Comparison of ENCODE assay signal across 7 cellular contexts in genomic region chr20:31712112-31712553, GRCh38. TPM values are rescaled to one million over a fixed set of nuclear protein-coding genes. Genes with fewer than 3 reads are reported as not detected.
DNase-seq lines count a peak whose midpoint lies in the region; ATAC-seq and TF ChIP-seq lines count a peak whose summit lies in the region.

No MANE protein-coding gene starts in this region.

- H3K27me3 Mint-ChIP-seq in T-helper 17 cell, result no peaks in the 10 kb centered on the region
- H3K27me3 Mint-ChIP-seq in stimulated activated memory B cell treated with anti-CD40 and anti-IgM and Interleukin-4, amounts not matched to agents 10 μg/mL and 1 μg/mL and 100 μg/mL, for 72 hours, result no peaks in the 10 kb centered on the region

- H3K27ac Mint-ChIP-seq in T-helper 17 cell, result peak overlapping the region; percentile 87
- H3K27ac Mint-ChIP-seq in stimulated activated memory B cell treated with anti-CD40 and anti-IgM and Interleukin-4, amounts not matched to agents 10 μg/mL and 1 μg/mL and 100 μg/mL, for 72 hours, result peak overlapping the region; percentile 72

- H3K9me3 Mint-ChIP-seq in stimulated activated memory B cell treated with anti-CD40 and anti-IgM and Interleukin-4, amounts not matched to agents 10 μg/mL and 1 μg/mL and 100 μg/mL, for 72 hours, result no peaks in the 10 kb centered on the region

- TF ChIP-seq CTCF in left ventricle myocardium inferior (IDR thresholded peaks at IDR 0.05; ENCODE audit: borderline replicate concordance), result no peak

- intact Hi-C loops in left ventricle myocardium inferior (cut with micrococcal nuclease), result no loop called here

- H3K27ac ChIP-seq in left ventricle myocardium inferior (replicated peaks), result peak overlapping the region; percentile 99

- no peaks in the 10 kb centered on the region for H3K27me3 ChIP-seq in left ventricle myocardium inferior (ENCODE audit: low read depth)

- no peak for DNase-seq in T-helper 17 cell
- no peak for DNase-seq in left ventricle myocardium inferior
- DNase-seq in stimulated activated CD4-positive, alpha-beta T cell treated with anti-CD3 and anti-CD28 coated beads, Interleukin-4, amount 100 ng/mL, for 4 hours, result no peak
- DNase-seq in SIG-M5 (lab: John Stamatoyannopoulos, UW), result no peak
- DNase-seq in cerebellum (ENCODE audit: low spot score), result no peak

- peak overlapping the region; percentile 85 for H3K4me3 ChIP-seq in left ventricle myocardium inferior

- no peak for TF ChIP-seq EP300 in Ishikawa (IDR thresholded peaks at IDR 0.05; ENCODE audit: borderline replicate concordance)

- H3K9me3 ChIP-seq in T-helper 17 cell (ENCODE audit: control insufficient read depth, low read length, poor library complexity, severe bottlenecking) (no peaks in the 10 kb centered on the region), left ventricle myocardium inferior (replicated peaks) (no peaks in the 10 kb centered on the region)

- peaks cover 9% of the 10 kb centered on the region for H3K36me3 Mint-ChIP-seq in T-helper 17 cell (ENCODE audit: low read depth)
- H3K36me3 Mint-ChIP-seq in stimulated activated memory B cell treated with anti-CD40 and anti-IgM and Interleukin-4, amounts not matched to agents 10 μg/mL and 1 μg/mL and 100 μg/mL, for 72 hours, result peaks cover 83% of the 10 kb centered on the region

- no peak for ATAC-seq in T-helper 17 cell
- no peak for ATAC-seq in stimulated activated memory B cell treated with anti-CD40 and anti-IgM and Interleukin-4, amounts not matched to agents 10 μg/mL and 1 μg/mL and 100 μg/mL, for 72 hours

- H3K36me3 ChIP-seq in left ventricle myocardium inferior, result peaks cover 38% of the 10 kb centered on the region

- no peak for TF ChIP-seq RAD21 in Ishikawa (IDR thresholded peaks at IDR 0.05; ENCODE audit: low read depth)

- H3K4me1 ChIP-seq in left ventricle myocardium inferior, result peaks cover 100% of the 10 kb centered on the region

- H3K4me1 Mint-ChIP-seq in T-helper 17 cell, result peaks cover 70% of the 10 kb centered on the region
- peaks cover 90% of the 10 kb centered on the region for H3K4me1 Mint-ChIP-seq in stimulated activated memory B cell treated with anti-CD40 and anti-IgM and Interleukin-4, amounts not matched to agents 10 μg/mL and 1 μg/mL and 100 μg/mL, for 72 hours

- peak overlapping the region; percentile 15 for H3K4me3 Mint-ChIP-seq in T-helper 17 cell
- no peak overlapping the region for H3K4me3 Mint-ChIP-seq in stimulated activated memory B cell treated with anti-CD40 and anti-IgM and Interleukin-4, amounts not matched to agents 10 μg/mL and 1 μg/mL and 100 μg/mL, for 72 hours

TF ChIP-seq in Ishikawa, 13 proteins besides CTCF, POLR2A, EP300 and RAD21:
- TF ChIP-seq EGR1 (IDR thresholded peaks at IDR 0.05) (no peak), TAF1 (IDR thresholded peaks at IDR 0.05; ENCODE audit: low read depth) (no peak), NFIC (IDR thresholded peaks at IDR 0.05) (peak; percentile 73), FOXM1 (IDR thresholded peaks at IDR 0.05; ENCODE audit: borderline replicate concordance, low read depth) (no peak)
- TF ChIP-seq, protein P1, sequence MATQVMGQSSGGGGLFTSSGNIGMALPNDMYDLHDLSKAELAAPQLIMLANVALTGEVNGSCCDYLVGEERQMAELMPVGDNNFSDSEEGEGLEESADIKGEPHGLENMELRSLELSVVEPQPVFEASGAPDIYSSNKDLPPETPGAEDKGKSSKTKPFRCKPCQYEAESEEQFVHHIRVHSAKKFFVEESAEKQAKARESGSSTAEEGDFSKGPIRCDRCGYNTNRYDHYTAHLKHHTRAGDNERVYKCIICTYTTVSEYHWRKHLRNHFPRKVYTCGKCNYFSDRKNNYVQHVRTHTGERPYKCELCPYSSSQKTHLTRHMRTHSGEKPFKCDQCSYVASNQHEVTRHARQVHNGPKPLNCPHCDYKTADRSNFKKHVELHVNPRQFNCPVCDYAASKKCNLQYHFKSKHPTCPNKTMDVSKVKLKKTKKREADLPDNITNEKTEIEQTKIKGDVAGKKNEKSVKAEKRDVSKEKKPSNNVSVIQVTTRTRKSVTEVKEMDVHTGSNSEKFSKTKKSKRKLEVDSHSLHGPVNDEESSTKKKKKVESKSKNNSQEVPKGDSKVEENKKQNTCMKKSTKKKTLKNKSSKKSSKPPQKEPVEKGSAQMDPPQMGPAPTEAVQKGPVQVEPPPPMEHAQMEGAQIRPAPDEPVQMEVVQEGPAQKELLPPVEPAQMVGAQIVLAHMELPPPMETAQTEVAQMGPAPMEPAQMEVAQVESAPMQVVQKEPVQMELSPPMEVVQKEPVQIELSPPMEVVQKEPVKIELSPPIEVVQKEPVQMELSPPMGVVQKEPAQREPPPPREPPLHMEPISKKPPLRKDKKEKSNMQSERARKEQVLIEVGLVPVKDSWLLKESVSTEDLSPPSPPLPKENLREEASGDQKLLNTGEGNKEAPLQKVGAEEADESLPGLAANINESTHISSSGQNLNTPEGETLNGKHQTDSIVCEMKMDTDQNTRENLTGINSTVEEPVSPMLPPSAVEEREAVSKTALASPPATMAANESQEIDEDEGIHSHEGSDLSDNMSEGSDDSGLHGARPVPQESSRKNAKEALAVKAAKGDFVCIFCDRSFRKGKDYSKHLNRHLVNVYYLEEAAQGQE (IDR thresholded peaks at IDR 0.05; ENCODE audit: low read depth), result no peak
TF ChIP-seq in Ishikawa: peak in this region for 1.

RNA-seq across cellular contexts. Expression of gene BCL2L1, which starts 10.5 kb away (rescaled TPM):
- total RNA-seq in T-helper 17 cell, result 10 to 100 TPM; 35.6 to 59.1 TPM
- total RNA-seq in left ventricle myocardium inferior, result 53.2 TPM
- 30.4 TPM for total RNA-seq in cerebellum

RNA-seq across cellular contexts. Expression of gene TPX2, which starts 27.0 kb away (rescaled TPM):
- 1 to 10 TPM in 1 of 2 donors, under 1 TPM in 1; 0.57 to 2.0 TPM for total RNA-seq in T-helper 17 cell
- total RNA-seq in left ventricle myocardium inferior, result 0.71 TPM
- 15.4 TPM for total RNA-seq in cerebellum
